ENCODE assay signal across 8 cellular contexts in genomic region chr13:19560672-19561071, GRCh38. TPM values are rescaled to one million over a fixed set of nuclear protein-coding genes. Genes with fewer than 3 reads are reported as not detected.
"Had no signal": no experiment of that assay in that cellular context is flagged by ENCODE, and none has a peak within 500 bp of the region (broad histone marks: within the 10 kb centered on the region; RNA-seq: fewer than 3 reads in every experiment).

No MANE protein-coding gene starts in this region.

RNA-seq across cellular contexts. Expression of gene TPTE2, which starts 0.7 kb away (rescaled TPM):
- total RNA-seq: suprapubic skin, thoracic aorta, thyroid gland, transverse colon, upper lobe of left lung, vagina had no signal
- polyA plus RNA-seq: stomach, urinary bladder had no signal
